ENCODE assay signal across 8 cellular contexts in genomic region chr11:74592441-74593362, GRCh38. TPM values are rescaled to one million over a fixed set of nuclear protein-coding genes. Genes with fewer than 3 reads are reported as not detected.
DNase-seq lines count a peak whose midpoint lies in the region; ATAC-seq and TF ChIP-seq lines count a peak whose summit lies in the region.

A gene with protein sequence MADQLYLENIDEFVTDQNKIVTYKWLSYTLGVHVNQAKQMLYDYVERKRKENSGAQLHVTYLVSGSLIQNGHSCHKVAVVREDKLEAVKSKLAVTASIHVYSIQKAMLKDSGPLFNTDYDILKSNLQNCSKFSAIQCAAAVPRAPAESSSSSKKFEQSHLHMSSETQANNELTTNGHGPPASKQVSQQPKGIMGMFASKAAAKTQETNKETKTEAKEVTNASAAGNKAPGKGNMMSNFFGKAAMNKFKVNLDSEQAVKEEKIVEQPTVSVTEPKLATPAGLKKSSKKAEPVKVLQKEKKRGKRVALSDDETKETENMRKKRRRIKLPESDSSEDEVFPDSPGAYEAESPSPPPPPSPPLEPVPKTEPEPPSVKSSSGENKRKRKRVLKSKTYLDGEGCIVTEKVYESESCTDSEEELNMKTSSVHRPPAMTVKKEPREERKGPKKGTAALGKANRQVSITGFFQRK (plus strand): TSS chr11:74592582. CDS start chr11:74592659, 77 bp downstream.

- no peaks in the 10 kb centered on the region for H3K27me3 ChIP-seq in CD8-positive, alpha-beta T cell (ENCODE audit: insufficient read depth, low read length)
- H3K27me3 ChIP-seq in lower lobe of right lung (ENCODE audit: low read depth): no peaks in the 10 kb centered on the region

- peaks cover 25% of the 10 kb centered on the region for H3K36me3 Mint-ChIP-seq in CD8-positive, alpha-beta T cell

- peak within 1 kb of the TSS; percentile 82 for H3K27ac ChIP-seq in CD8-positive, alpha-beta T cell (ENCODE audit: low read depth, low read length)
- peak within 1 kb of the TSS; percentile 86 for H3K27ac ChIP-seq in lower lobe of right lung

- peak within 1 kb of the TSS; percentile 99 for H3K4me3 Mint-ChIP-seq in CD8-positive, alpha-beta T cell

- H3K27ac Mint-ChIP-seq in CD8-positive, alpha-beta T cell: peak within 1 kb of the TSS; percentile 97

- intact Hi-C loops in CD8-positive, alpha-beta T cell (cut with DNase I, micrococcal nuclease): loop anchor here (1.0 to 5.0 kb wide), 9 partner anchors 99 to 995 kb away; partner anchors contain the start of genes C2CD3 (in 2 of the 2), FAM168A (in 2 of the 2), LIPT2 (in 2 of the 2) and PGM2L1 (in 2 of the 2)
- intact Hi-C loops in lower lobe of right lung (cut with DNase I): no loop called here

- ATAC-seq in CD8-positive, alpha-beta T cell: peak; percentile 94
- ATAC-seq in lower lobe of right lung: peak; percentile 99

- peak; percentile 88 to 96 (median 92) for DNase-seq in CD8-positive, alpha-beta T cell
- DNase-seq in GM20000 (ENCODE audit: low spot score) (peak; percentile 86), HS-5 (ENCODE audit: low read depth) (peak; percentile 53), NK-92 (lab: John Stamatoyannopoulos, UW; ENCODE audit: unreplicated experiment) (peak; percentile 65), lower lobe of right lung (peak; percentile 96)
- DNase-seq in activated CD8-positive, alpha-beta memory T cell treated with anti-CD3 and anti-CD28 coated beads for 1 hour (ENCODE audit: extremely low read depth in 1 of 2, low read depth in 1 of 2): peak; percentile 80 to 90
- DNase-seq in effector CD4-positive, alpha-beta T cell: peak; percentile 93
- DNase-seq in stimulated activated CD4-positive, alpha-beta T cell treated with anti-CD3 and anti-CD28 coated beads, TNF-alpha, amount 100 ng/mL, for 24 hours (ENCODE audit: low read depth in 3 of 3): peak; percentile 89 to 95 (median 93)

- POLR2A ChIA-PET in CD8-positive, alpha-beta T cell (lab: Charles Lee): interaction anchor here (0.6 to 2.6 kb wide), 7 partner anchors 9 to 684 kb away, joined by 3 to 30 read pairs (median 5); partner anchors contain the start of genes LIPT2 and PGM2L1

- H3K27me3 Mint-ChIP-seq in CD8-positive, alpha-beta T cell (ENCODE audit: low read depth): no peaks in the 10 kb centered on the region

- CTCF ChIA-PET in CD8-positive, alpha-beta T cell (lab: Charles Lee): interaction anchor here (0.6 to 0.7 kb wide), 2 partner anchors 22 to 831 kb away, joined by 3 read pairs; no protein-coding TSS in a partner anchor

- H3K9me3 ChIP-seq in CD8-positive, alpha-beta T cell (ENCODE audit: low read length): no peaks in the 10 kb centered on the region
- H3K9me3 ChIP-seq in lower lobe of right lung: no peaks in the 10 kb centered on the region

- TF ChIP-seq CTCF in CD8-positive, alpha-beta T cell (IDR thresholded peaks at IDR 0.05): no peak
- TF ChIP-seq CTCF in GM20000 (IDR thresholded peaks at IDR 0.05; ENCODE audit: extremely low read depth, missing control alignments): no peak
- TF ChIP-seq CTCF in lower lobe of right lung (IDR thresholded peaks at IDR 0.05): no peak

- peaks cover 19% of the 10 kb centered on the region for H3K4me1 Mint-ChIP-seq in CD8-positive, alpha-beta T cell (ENCODE audit: low read depth)

- H3K4me1 ChIP-seq in CD8-positive, alpha-beta T cell (ENCODE audit: insufficient read depth, low read length): peaks cover 11% of the 10 kb centered on the region
- peaks cover 20% of the 10 kb centered on the region for H3K4me1 ChIP-seq in lower lobe of right lung

- no peaks in the 10 kb centered on the region for H3K36me3 ChIP-seq in CD8-positive, alpha-beta T cell (ENCODE audit: insufficient read depth, low read length)
- peaks cover 21% of the 10 kb centered on the region for H3K36me3 ChIP-seq in lower lobe of right lung

- peak within 1 kb of the TSS; percentile 88 for H3K4me3 ChIP-seq in CD8-positive, alpha-beta T cell (ENCODE audit: low read depth, low read length)
- peak within 1 kb of the TSS; percentile 97 for H3K4me3 ChIP-seq in lower lobe of right lung

- H3K9me3 Mint-ChIP-seq in CD8-positive, alpha-beta T cell: no peaks in the 10 kb centered on the region

RNA-seq across cellular contexts. Expression of the gene that starts here (rescaled TPM):
- 1 to 10 TPM; 4.0 TPM for total RNA-seq in CD8-positive, alpha-beta T cell
- total RNA-seq in lower lobe of right lung: 18.5 TPM

Comparison
In these comparisons a context has a peak if more than half of its experiments do, and no peak if none do; other contexts are left out.
1. Peak in every context shown above with its lines: DNase-seq, ATAC-seq, H3K4me3 ChIP-seq and H3K27ac ChIP-seq.